ENCODE assay signal across 8 cellular contexts in the genomic region with DNA sequence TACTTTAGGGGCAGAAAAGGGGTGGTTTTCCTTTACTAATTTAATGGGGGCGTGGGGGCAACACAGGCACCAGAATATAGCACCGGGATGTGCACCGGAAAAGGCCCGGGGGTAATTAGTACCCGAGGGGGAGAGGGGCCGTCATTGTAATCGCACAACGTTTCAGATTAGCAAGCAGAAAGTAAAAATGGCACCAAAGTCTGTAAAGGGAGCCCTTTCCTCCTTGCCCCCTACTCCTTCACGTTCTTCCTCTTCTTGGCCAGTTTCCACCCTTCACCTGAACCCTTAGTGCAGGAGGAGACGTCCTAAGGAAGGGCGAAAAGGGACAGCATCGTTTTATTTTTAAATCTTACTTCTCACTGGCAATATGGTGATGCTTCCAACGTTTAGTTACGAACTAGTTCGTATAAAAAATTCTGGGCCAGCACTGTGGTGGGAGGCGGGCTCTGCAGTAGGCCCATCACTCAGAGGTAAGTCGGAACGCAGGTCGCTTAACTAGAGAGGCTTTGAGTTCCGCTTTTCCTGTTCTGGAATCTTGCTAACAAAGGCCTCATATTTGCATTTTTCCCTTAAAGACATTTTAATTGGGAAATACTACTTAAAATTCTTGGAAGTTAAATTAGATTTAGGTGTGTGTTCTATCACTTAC. TPM values are rescaled to one million over a fixed set of nuclear protein-coding genes. Genes with fewer than 3 reads are reported as not detected.
DNase-seq lines count a peak whose midpoint lies in the region; ATAC-seq and TF ChIP-seq lines count a peak whose summit lies in the region.

No MANE protein-coding gene starts in this region.

- H3K79me2 ChIP-seq in neural cell (replicated peaks; ENCODE audit: insufficient read depth, low read length), result peaks cover 29% of the 10 kb centered on the region

- peaks cover 5% of the 10 kb centered on the region for H3K36me3 Mint-ChIP-seq in CD4-positive, alpha-beta T cell (ENCODE audit: low read depth)

- H3K4me3 Mint-ChIP-seq in CD4-positive, alpha-beta T cell, result peak overlapping the region; percentile 91

- ATAC-seq in CD4-positive, alpha-beta T cell (ENCODE audit: poor library complexity), result no peak

- H2AFZ ChIP-seq in neural cell (ENCODE audit: low read depth, low read length), result peak overlapping the region; percentile 72

- no peaks in the 10 kb centered on the region for H3F3A ChIP-seq in neural cell (ENCODE audit: insufficient read depth, low read length, poor library complexity, severe bottlenecking)

- POLR2A ChIA-PET in CD4-positive, alpha-beta T cell (lab: Charles Lee), result interaction anchor here (0.6 to 3.0 kb wide), 20 partner anchors 8 to 698 kb away, joined by 3 to 64 read pairs (median 4); no protein-coding TSS in a partner anchor

- intact Hi-C loops in CD4-positive, alpha-beta T cell (cut with DNase I, micrococcal nuclease), result loop anchor here (5.0 to 10.0 kb wide), 4 partner anchors 125 to 243 kb away; partner anchors contain the start of gene ASF1A (in 2 of the 2)

- H3K9me2 ChIP-seq in neural cell (ENCODE audit: insufficient read depth, low read length), result no peaks in the 10 kb centered on the region

- H3K4me1 Mint-ChIP-seq in CD4-positive, alpha-beta T cell (ENCODE audit: low read depth), result peaks cover 59% of the 10 kb centered on the region

- no peaks in the 10 kb centered on the region for H3K36me3 ChIP-seq in neural cell (ENCODE audit: insufficient read depth, low read length)

- H3K27me3 Mint-ChIP-seq in CD4-positive, alpha-beta T cell, result no peaks in the 10 kb centered on the region

- peak overlapping the region; percentile 69 for H3K27ac ChIP-seq in CD4-positive, alpha-beta T cell (ENCODE audit: low read depth, low read length)
- H3K27ac ChIP-seq in coronary artery (peak overlapping the region; percentile 85 to 96), neural cell (ENCODE audit: low read length) (peak overlapping the region; percentile 85)

- no peak for TF ChIP-seq RAD21 in neural cell (conservative IDR thresholded peaks at IDR 0.05)

- no peak for TF ChIP-seq CTCF in CD4-positive, alpha-beta T cell (IDR thresholded peaks at IDR 0.05)
- TF ChIP-seq CTCF in LNCaP clone FGC (IDR thresholded peaks at IDR 0.05; ENCODE audit: control insufficient read depth, extremely low read depth, insufficient read depth) (no peak), coronary artery (IDR thresholded peaks at IDR 0.05) (no peak), neural cell (IDR thresholded peaks at IDR 0.05; ENCODE audit: poor library complexity, severe bottlenecking) (no peak)

- no peak for DNase-seq in CD4-positive, alpha-beta T cell
- DNase-seq in LNCaP clone FGC (ENCODE audit: low read depth) (no peak), coronary artery (ENCODE audit: low spot score) (no peak), NCI-H1417 treated with DMSO at 0.1 percent for 48 hours (lab: John Stamatoyannopoulos, UW) (no peak)
- DNase-seq in stimulated activated CD4-positive, alpha-beta T cell treated with anti-CD3 and anti-CD28 coated beads, Interleukin-15, amount 100 ng/mL, for 24 hours, result no peak
- no peak for DNase-seq in stimulated activated CD4-positive, alpha-beta T cell treated with anti-CD3 and anti-CD28 coated beads, Interleukin-4, amount 100 ng/mL, for 24 hours
- DNase-seq in activated effector memory CD4-positive, alpha-beta T cell treated with anti-CD3 and anti-CD28 coated beads, Interleukin-2, amount 50 U/mL, for 16 hours, result no peak

- H3K27ac Mint-ChIP-seq in CD4-positive, alpha-beta T cell, result peak overlapping the region; percentile 91

- H3K9me3 Mint-ChIP-seq in CD4-positive, alpha-beta T cell, result no peaks in the 10 kb centered on the region

- H4K20me1 ChIP-seq in neural cell (ENCODE audit: insufficient read depth), result no peaks in the 10 kb centered on the region

- peak overlapping the region; percentile 24 for H3K4me2 ChIP-seq in neural cell (ENCODE audit: low read length)

- no peaks in the 10 kb centered on the region for H3K27me3 ChIP-seq in CD4-positive, alpha-beta T cell (ENCODE audit: control insufficient read depth, insufficient read depth, low read length)
- H3K27me3 ChIP-seq in neural cell (ENCODE audit: insufficient read depth, low read depth, low read length), result no peaks in the 10 kb centered on the region

- H3K9ac ChIP-seq in neural cell (ENCODE audit: low read length), result peak overlapping the region; percentile 86

- H3K4me3 ChIP-seq in LNCaP clone FGC (ENCODE audit: low read depth, low read length) (peak overlapping the region; percentile 70), coronary artery (peak overlapping the region; percentile 92), neural cell (ENCODE audit: low read length) (peak overlapping the region; percentile 93)

- no peak for TF ChIP-seq EP300 in neural cell (conservative IDR thresholded peaks at IDR 0.05; ENCODE audit: poor library complexity, severe bottlenecking)

- CTCF ChIA-PET in CD4-positive, alpha-beta T cell (lab: Charles Lee), result interaction anchor here (1.4 to 1.9 kb wide), 5 partner anchors 13 to 93 kb away, joined by 3 to 7 read pairs (median 4); no protein-coding TSS in a partner anchor

- no peaks in the 10 kb centered on the region for H3K9me3 ChIP-seq in CD4-positive, alpha-beta T cell (ENCODE audit: control insufficient read depth, low read length)
- no peaks in the 10 kb centered on the region for H3K9me3 ChIP-seq in neural cell (ENCODE audit: low read length)

TF ChIP-seq in neural cell, 6 proteins besides CTCF, POLR2A, EP300 and RAD21:
- TF ChIP-seq POLR2AphosphoS5 (IDR thresholded peaks at IDR 0.05) (no peak), EZH2 (IDR thresholded peaks at IDR 0.05; ENCODE audit: borderline replicate concordance, insufficient read depth, low read length, poor library complexity, severe bottlenecking) (no peak), MXI1 (conservative IDR thresholded peaks at IDR 0.05; ENCODE audit: poor library complexity, severe bottlenecking) (no peak), SMC3 (conservative IDR thresholded peaks at IDR 0.05; ENCODE audit: poor library complexity) (no peak), TAF1 (IDR thresholded peaks at IDR 0.05; ENCODE audit: low read depth) (no peak)
- TF ChIP-seq, protein P1, sequence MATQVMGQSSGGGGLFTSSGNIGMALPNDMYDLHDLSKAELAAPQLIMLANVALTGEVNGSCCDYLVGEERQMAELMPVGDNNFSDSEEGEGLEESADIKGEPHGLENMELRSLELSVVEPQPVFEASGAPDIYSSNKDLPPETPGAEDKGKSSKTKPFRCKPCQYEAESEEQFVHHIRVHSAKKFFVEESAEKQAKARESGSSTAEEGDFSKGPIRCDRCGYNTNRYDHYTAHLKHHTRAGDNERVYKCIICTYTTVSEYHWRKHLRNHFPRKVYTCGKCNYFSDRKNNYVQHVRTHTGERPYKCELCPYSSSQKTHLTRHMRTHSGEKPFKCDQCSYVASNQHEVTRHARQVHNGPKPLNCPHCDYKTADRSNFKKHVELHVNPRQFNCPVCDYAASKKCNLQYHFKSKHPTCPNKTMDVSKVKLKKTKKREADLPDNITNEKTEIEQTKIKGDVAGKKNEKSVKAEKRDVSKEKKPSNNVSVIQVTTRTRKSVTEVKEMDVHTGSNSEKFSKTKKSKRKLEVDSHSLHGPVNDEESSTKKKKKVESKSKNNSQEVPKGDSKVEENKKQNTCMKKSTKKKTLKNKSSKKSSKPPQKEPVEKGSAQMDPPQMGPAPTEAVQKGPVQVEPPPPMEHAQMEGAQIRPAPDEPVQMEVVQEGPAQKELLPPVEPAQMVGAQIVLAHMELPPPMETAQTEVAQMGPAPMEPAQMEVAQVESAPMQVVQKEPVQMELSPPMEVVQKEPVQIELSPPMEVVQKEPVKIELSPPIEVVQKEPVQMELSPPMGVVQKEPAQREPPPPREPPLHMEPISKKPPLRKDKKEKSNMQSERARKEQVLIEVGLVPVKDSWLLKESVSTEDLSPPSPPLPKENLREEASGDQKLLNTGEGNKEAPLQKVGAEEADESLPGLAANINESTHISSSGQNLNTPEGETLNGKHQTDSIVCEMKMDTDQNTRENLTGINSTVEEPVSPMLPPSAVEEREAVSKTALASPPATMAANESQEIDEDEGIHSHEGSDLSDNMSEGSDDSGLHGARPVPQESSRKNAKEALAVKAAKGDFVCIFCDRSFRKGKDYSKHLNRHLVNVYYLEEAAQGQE (IDR thresholded peaks at IDR 0.05; ENCODE audit: borderline replicate concordance), result no peak
TF ChIP-seq in neural cell: peak in this region for 0.

RNA-seq across cellular contexts. Expression of gene CEP85L, which starts 0.8 kb away (rescaled TPM):
- 10 to 100 TPM; 76.2 to 80.7 TPM for total RNA-seq in CD4-positive, alpha-beta T cell
- 16.0 and 17.0 TPM in 2 replicates for polyA plus RNA-seq in neural cell
- 53.6 and 61.2 TPM in 2 replicates for polyA minus RNA-seq in neural cell
